Comparison of ENCODE assay signal across 2 cellular contexts in genomic region chr7:100654908-100655831, GRCh38.
A peak's percentile ranks its signal among the peaks of the same experiment; 100 is the strongest.
TF ChIP-seq lines count a peak whose summit lies in the region.

No MANE protein-coding gene starts in this region.

TF ChIP-seq in GM23338, 12 proteins besides CTCF, POLR2A, EP300 and RAD21:
- TF ChIP-seq ZNF331 (CRISPR knock-in tag; IDR thresholded peaks at IDR 0.05; ENCODE audit: low read depth) (no peak), POLR2AphosphoS5 (IDR thresholded peaks at IDR 0.05; ENCODE audit: low read depth) (no peak), JUNB (IDR thresholded peaks at IDR 0.05; ENCODE audit: unreplicated experiment) (no peak)

TF ChIP-seq in K562, 482 proteins besides CTCF, POLR2A, EP300 and RAD21:
- TF ChIP-seq EHMT2 (IDR thresholded peaks at IDR 0.05) = 0 out of 2 replicates have a peak, but pooled peaks have one; percentile 34
- TF ChIP-seq CBFB (CRISPR knock-in tag; IDR thresholded peaks at IDR 0.05) = 0 out of 2 replicates have a peak, but pooled peaks have one; percentile 25
- no peak for TF ChIP-seq ZNF584 (CRISPR knock-in tag; IDR thresholded peaks at IDR 0.05; ENCODE audit: low read depth)
